8 cellular contexts compared by ENCODE assay signal in the genomic region with DNA sequence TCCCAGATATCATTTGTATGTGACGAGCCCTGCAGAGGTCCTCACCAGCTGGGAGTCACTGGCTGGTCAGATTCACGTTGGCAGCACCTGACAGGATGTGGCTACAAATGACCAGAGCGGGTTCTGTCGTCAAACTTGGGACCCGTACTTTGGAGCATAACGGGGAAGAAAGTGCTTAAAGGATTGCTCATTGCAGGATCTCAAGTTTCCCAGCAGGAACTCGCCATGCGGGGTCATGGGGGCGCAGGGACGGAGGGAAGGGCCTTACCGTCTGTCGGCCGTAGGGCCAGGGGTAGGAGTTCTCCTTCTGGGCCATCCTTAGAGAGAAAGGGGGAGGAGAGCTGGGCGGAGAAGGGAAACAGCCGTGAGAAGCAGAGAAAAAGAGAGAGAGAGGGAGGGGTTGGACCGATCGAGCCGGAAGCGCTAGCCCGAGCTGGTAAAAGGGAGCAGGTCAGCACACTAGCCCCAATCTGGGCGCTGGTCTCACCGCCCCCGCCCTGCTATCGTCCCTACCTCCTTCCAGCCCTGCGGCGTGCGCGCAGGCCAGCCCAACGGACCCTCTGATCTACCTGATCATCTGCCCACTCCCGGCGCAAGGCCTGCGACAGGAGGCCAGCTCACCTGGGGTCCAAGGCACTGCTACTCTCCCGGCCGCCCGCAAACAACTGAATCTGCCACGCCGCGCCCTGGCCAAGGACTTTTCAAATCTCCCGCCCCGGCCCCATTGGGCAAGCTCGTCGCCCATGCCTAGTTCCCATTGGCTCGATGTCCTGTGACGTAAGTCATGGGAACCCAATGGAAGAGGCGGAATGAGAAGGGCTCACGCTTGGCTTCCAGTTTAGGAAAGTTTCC. TPM values are rescaled to one million over a fixed set of nuclear protein-coding genes. Genes with fewer than 3 reads are reported as not detected.
DNase-seq lines count a peak whose midpoint lies in the region; ATAC-seq and TF ChIP-seq lines count a peak whose summit lies in the region.

TSS of gene AURKB (minus strand) at position 667 of the 852 bp plus-strand sequence. CDS start at position 316, 351 bp downstream.

- ATAC-seq in GM19035 (IDR thresholded peaks at IDR 0.05; ENCODE audit: unreplicated experiment) = peak; percentile 90
- peak; percentile 81 for ATAC-seq in HG03342 (IDR thresholded peaks at IDR 0.05; ENCODE audit: unreplicated experiment)

- H3K27me3 Mint-ChIP-seq in chondrocyte (ENCODE audit: low read depth) = no peaks in the 10 kb centered on the region

- H3K4me1 Mint-ChIP-seq in chondrocyte (ENCODE audit: low read depth) = peaks cover 19% of the 10 kb centered on the region

- H3K36me3 Mint-ChIP-seq in chondrocyte (ENCODE audit: low read depth) = no peaks in the 10 kb centered on the region

- peak within 1 kb of the TSS; percentile 98 for H3K27ac Mint-ChIP-seq in chondrocyte (ENCODE audit: unreplicated experiment)

- peak within 1 kb of the TSS; percentile 93 for H3K4me3 Mint-ChIP-seq in chondrocyte (ENCODE audit: unreplicated experiment)

- no peaks in the 10 kb centered on the region for H3K9me3 Mint-ChIP-seq in chondrocyte (ENCODE audit: low read depth)

- H3K4me3 ChIP-seq in AG10803 (ENCODE audit: low read length) = peak within 1 kb of the TSS; percentile 84

- peak; percentile 96 for DNase-seq in AG10803 (ENCODE audit: low read depth)
- DNase-seq in NCI-H460 (ENCODE audit: extremely low read depth, low read depth) = peak; percentile 97
- peak; percentile 83 for DNase-seq in activated CD4-positive, alpha-beta T cell treated with anti-CD3 and anti-CD28 coated beads for 1 hour
- no peak for DNase-seq in chondrocyte (ENCODE audit: low spot score)
- peak; percentile 96 for DNase-seq in kidney tubule cell (ENCODE audit: low spot score)
- DNase-seq in stimulated activated CD4-positive, alpha-beta T cell treated with anti-CD3 and anti-CD28 coated beads, Interleukin-1b, Interleukin-23, amount 100 ng/mL, for 24 hours (ENCODE audit: low read depth in 4 of 4, low spot score in 1 of 4) = peak in 3 of 4 experiments; percentile 76 to 90 (median 85)

- TF ChIP-seq CTCF in AG10803 (conservative IDR thresholded peaks at IDR 0.05; ENCODE audit: low read length) (no peak), chondrocyte (IDR thresholded peaks at IDR 0.05) (no peak)

RNA-seq across cellular contexts. Expression of gene AURKB, which starts in this region (rescaled TPM):
- 64.1 and 69.2 TPM in 2 replicates for total RNA-seq in NCI-H460 (2014; rRNA removed; shearing (Covaris generic))
- 173 and 244 TPM in 2 replicates for polyA plus RNA-seq in NCI-H460 (2014; cell fraction: nucleus; rRNA removed)
- 8.6 to 14.1 TPM (median 8.9 TPM) in 3 replicates for total RNA-seq in chondrocyte
